ENCODE assay signal across 11 cellular contexts in genomic region chr6:112307707-112308106, GRCh38. TPM values are rescaled to one million over a fixed set of nuclear protein-coding genes. Genes with fewer than 3 reads are reported as not detected.
DNase-seq lines count a peak whose midpoint lies in the region; ATAC-seq and TF ChIP-seq lines count a peak whose summit lies in the region.
"Had no signal": no experiment of that assay in that cellular context is flagged by ENCODE, and none has a peak within 500 bp of the region (broad histone marks: within the 10 kb centered on the region; RNA-seq: fewer than 3 reads in every experiment).

No MANE protein-coding gene starts in this region.

- no peaks in the 10 kb centered on the region for H3K79me2 ChIP-seq in PC-9 (ENCODE audit: low read depth)

- H3K27ac Mint-ChIP-seq in nephron progenitor cell = peak overlapping the region; percentile 95

- no peaks in the 10 kb centered on the region for H3F3A ChIP-seq in PC-9 (ENCODE audit: insufficient read depth, low read depth)

- H3K4me3 ChIP-seq in PC-9 = no peak overlapping the region
- H3K4me3 ChIP-seq: cardiac muscle cell had no signal

- H2AFZ ChIP-seq in PC-9 = no peak overlapping the region

- H3K27ac ChIP-seq in PC-9 = no peak overlapping the region
- H3K27ac ChIP-seq: cardiac muscle cell had no signal

- no peak for TF ChIP-seq CTCF in nephron progenitor cell (IDR thresholded peaks at IDR 0.05)
- no peak for TF ChIP-seq CTCF in omental fat pad (IDR thresholded peaks at IDR 0.05)
- no peak for TF ChIP-seq CTCF in PC-9 (conservative IDR thresholded peaks at IDR 0.05)

- no peaks in the 10 kb centered on the region for H3K36me3 Mint-ChIP-seq in nephron progenitor cell (ENCODE audit: low read depth)

- DNase-seq in nephron progenitor cell = peak; percentile 34
- DNase-seq in omental fat pad (ENCODE audit: low spot score) = no peak
- DNase-seq in PC-9 = no peak
- DNase-seq in stimulated activated CD4-positive, alpha-beta T cell treated with anti-CD3 and anti-CD28 coated beads, Interleukin-2, amount 100 ng/mL, for 48 hours = no peak
- DNase-seq in stimulated activated CD4-positive, alpha-beta T cell treated with anti-CD3 and anti-CD28 coated beads, Interleukin-1b, Interleukin-23, amount 100 ng/mL, for 48 hours = no peak
- DNase-seq: NCI-H2081 treated with DMSO at 0.1 percent for 48 hours; stimulated activated CD4-positive, alpha-beta T cell treated with anti-CD3 and anti-CD28 coated beads, Interleukin-15, amount 100 ng/mL, for 24 hours had no signal

- H3K27me3 Mint-ChIP-seq in nephron progenitor cell (ENCODE audit: low read depth, poor library complexity) = peaks cover 5% of the 10 kb centered on the region

- BruUV-seq in PC-9 (replicated peaks; lab: Mats Ljungman, UMichigan) = no TSS peak

- intact Hi-C loops in PC-9 (cut with micrococcal nuclease; ENCODE audit: unreplicated experiment) = no loop called here

- CTCF ChIA-PET in PC-9 (lab: Charles Lee) = no interaction called here

- H3K9me2 ChIP-seq in PC-9 (ENCODE audit: insufficient read depth) = no peaks in the 10 kb centered on the region

- H3K4me3 Mint-ChIP-seq in nephron progenitor cell = peak overlapping the region; percentile 29

- no peaks in the 10 kb centered on the region for H4K20me1 ChIP-seq in PC-9 (ENCODE audit: insufficient read depth)

- POLR2A ChIA-PET in PC-9 (lab: Charles Lee; ENCODE audit: unreplicated experiment) = interaction anchor here (0.6 kb wide), 1 partner anchor 118 kb away, joined by 3 read pairs; no protein-coding TSS in a partner anchor

- peaks cover 58% of the 10 kb centered on the region for H3K4me1 Mint-ChIP-seq in nephron progenitor cell

- ATAC-seq in GM18870 (IDR thresholded peaks at IDR 0.05; ENCODE audit: unreplicated experiment) (peak; percentile 100), GM21723 (IDR thresholded peaks at IDR 0.05; ENCODE audit: unreplicated experiment) (peak; percentile 98), HG03520 (IDR thresholded peaks at IDR 0.05; ENCODE audit: unreplicated experiment) (peak; percentile 98), omental fat pad (ENCODE audit: low FRiP score) (no peak)

- H3K4me2 ChIP-seq in PC-9 = no peak overlapping the region

- peaks cover 22% of the 10 kb centered on the region for H3K4me1 ChIP-seq in PC-9 (replicated peaks; ENCODE audit: insufficient read depth)

- peaks cover 14% of the 10 kb centered on the region for H3K9me3 ChIP-seq in PC-9 (ENCODE audit: insufficient read depth, low read depth)

- no peaks in the 10 kb centered on the region for H3K36me3 ChIP-seq in PC-9 (ENCODE audit: low read depth)
- H3K36me3 ChIP-seq: cardiac muscle cell had no signal

- no peaks in the 10 kb centered on the region for H3K27me3 ChIP-seq in PC-9 (ENCODE audit: insufficient read depth, low read depth)
- H3K27me3 ChIP-seq: cardiac muscle cell had no signal

- H3K9me3 Mint-ChIP-seq in nephron progenitor cell = no peaks in the 10 kb centered on the region

RNA-seq across cellular contexts. Expression of gene RFPL4B, which starts 39.4 kb away (rescaled TPM):
- total RNA-seq in omental fat pad (under 1 TPM in 2 of 4 donors, not detected in 2; 0.19 to 0.25 TPM), PC-9 (2021) (0.48 and 0.85 TPM in 2 replicates)
- total RNA-seq: cardiac muscle cell had no signal

RNA-seq across cellular contexts. Expression of gene LAMA4, which starts 53.3 kb away (rescaled TPM):
- total RNA-seq in omental fat pad (100 to 1,000 TPM; 189 to 459 (median 376) TPM), PC-9 (2021) (58.3 and 91.0 TPM in 2 replicates)
